In the genomic region with DNA sequence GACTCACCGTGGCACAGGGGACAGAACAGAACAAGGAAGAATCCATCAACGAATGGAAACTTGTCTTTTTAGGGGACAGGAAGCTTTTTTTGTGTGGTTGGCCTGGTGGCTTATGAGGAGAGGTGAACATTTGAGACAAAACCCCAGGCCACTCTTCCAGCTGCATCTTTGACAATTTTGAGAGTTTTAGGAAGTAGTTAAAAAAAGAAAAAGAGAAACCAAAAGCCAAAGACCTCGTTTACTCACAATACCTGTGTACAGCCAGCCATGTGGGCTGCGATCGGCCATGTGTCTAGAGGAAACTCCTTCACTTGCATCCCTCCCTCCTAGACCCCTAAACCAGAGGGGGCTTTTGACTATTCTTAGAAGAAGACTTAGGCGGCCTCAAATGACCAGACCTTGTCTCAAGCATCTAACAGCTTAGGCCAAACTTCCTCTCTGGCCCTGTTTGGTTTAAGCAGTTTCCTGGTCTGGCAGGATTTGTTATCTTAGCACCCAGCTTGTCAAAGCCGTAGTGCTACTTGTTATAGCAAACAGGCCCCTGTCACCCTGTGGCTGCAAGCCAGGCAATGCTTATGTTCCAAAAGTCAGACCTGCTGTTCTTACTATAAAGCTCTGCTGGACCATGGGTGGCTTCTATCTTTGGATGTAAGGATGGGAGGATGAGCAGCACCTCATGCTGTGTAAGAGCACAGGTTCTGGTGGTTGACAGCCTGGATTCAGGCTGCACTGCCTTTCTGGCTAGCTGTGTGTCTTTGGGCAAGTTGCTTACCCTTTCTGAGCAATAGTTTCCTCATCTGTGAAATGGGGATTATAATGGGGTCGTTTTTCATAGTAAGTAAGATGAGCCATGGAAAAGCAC, we compare ENCODE assay signal across 2 cellular contexts.
TF ChIP-seq lines count a peak whose summit lies in the region.

No MANE protein-coding gene starts in this region.

TF ChIP-seq in K562, 482 proteins besides CTCF, POLR2A, EP300 and RAD21 (continued from another document and continues in another):
- TF ChIP-seq MTA2 (IDR thresholded peaks at IDR 0.05; ENCODE audit: low read depth) (peak; percentile 89), TRIM28 (IDR thresholded peaks at IDR 0.05) (peak; percentile 91), TAL1 (IDR thresholded peaks at IDR 0.05) (peak; percentile 92), TEAD1 (CRISPR knock-in tag; IDR thresholded peaks at IDR 0.05) (peak in 1 of 2 experiments; percentile 59; a peak in 1 of 4 replicates), CREB1 (IDR thresholded peaks at IDR 0.05) (0 out of 2 replicates have a peak, but pooled peaks have one; percentile 54), CREB1 (CRISPR knock-in tag; IDR thresholded peaks at IDR 0.05) (no peak), ZNF644 (tag; IDR thresholded peaks at IDR 0.05; ENCODE audit: low read depth) (peak; percentile 69; the same call in 1 of the 2 replicates), JUN (IDR thresholded peaks at IDR 0.05; ENCODE audit: borderline replicate concordance, low read depth, low read length) (peak; percentile 84), JUN (CRISPR knock-in tag; IDR thresholded peaks at IDR 0.05; ENCODE audit: borderline replicate concordance) (no peak), TBP (optimal IDR thresholded peaks at IDR 0.05; ENCODE audit: low read depth, low read length) (peak; percentile 49), TOE1 (IDR thresholded peaks at IDR 0.05; ENCODE audit: borderline replicate concordance) (peak; percentile 46), TOE1 (CRISPR knock-in tag; IDR thresholded peaks at IDR 0.05; ENCODE audit: borderline replicate concordance, low read depth) (no peak), FOXJ2 (tag; IDR thresholded peaks at IDR 0.05) (no peak)
- TF ChIP-seq, protein P1, sequence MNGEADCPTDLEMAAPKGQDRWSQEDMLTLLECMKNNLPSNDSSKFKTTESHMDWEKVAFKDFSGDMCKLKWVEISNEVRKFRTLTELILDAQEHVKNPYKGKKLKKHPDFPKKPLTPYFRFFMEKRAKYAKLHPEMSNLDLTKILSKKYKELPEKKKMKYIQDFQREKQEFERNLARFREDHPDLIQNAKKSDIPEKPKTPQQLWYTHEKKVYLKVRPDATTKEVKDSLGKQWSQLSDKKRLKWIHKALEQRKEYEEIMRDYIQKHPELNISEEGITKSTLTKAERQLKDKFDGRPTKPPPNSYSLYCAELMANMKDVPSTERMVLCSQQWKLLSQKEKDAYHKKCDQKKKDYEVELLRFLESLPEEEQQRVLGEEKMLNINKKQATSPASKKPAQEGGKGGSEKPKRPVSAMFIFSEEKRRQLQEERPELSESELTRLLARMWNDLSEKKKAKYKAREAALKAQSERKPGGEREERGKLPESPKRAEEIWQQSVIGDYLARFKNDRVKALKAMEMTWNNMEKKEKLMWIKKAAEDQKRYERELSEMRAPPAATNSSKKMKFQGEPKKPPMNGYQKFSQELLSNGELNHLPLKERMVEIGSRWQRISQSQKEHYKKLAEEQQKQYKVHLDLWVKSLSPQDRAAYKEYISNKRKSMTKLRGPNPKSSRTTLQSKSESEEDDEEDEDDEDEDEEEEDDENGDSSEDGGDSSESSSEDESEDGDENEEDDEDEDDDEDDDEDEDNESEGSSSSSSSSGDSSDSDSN (IDR thresholded peaks at IDR 0.05; ENCODE audit: borderline replicate concordance in 1 of 2, low read depth in 2 of 2, low read length in 2 of 2): 0 out of 4 replicates have a peak, but pooled peaks of 1 of the 2 experiments have one; percentile 56
- TF ChIP-seq, protein P2, sequence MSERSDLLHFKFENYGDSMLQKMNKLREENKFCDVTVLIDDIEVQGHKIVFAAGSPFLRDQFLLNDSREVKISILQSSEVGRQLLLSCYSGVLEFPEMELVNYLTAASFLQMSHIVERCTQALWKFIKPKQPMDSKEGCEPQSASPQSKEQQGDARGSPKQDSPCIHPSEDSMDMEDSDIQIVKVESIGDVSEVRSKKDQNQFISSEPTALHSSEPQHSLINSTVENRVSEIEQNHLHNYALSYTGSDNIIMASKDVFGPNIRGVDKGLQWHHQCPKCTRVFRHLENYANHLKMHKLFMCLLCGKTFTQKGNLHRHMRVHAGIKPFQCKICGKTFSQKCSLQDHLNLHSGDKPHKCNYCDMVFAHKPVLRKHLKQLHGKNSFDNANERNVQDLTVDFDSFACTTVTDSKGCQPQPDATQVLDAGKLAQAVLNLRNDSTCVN (CRISPR knock-in tag; IDR thresholded peaks at IDR 0.05): no peak

TF ChIP-seq in SK-N-SH treated with all-trans-retinoic acid at 6 μM for 48 hours, 23 proteins besides CTCF, POLR2A, EP300 and RAD21 (continued from another document):
- no peak for TF ChIP-seq ZNF565 (CRISPR knock-in tag; conservative IDR thresholded peaks at IDR 0.05; ENCODE audit: low read depth)
- no peak for TF ChIP-seq ZFP3 (CRISPR knock-in tag; IDR thresholded peaks at IDR 0.05)
- TF ChIP-seq GLIS3 (CRISPR knock-in tag; IDR thresholded peaks at IDR 0.05): no peak
- TF ChIP-seq ZNF70 (CRISPR knock-in tag; IDR thresholded peaks at IDR 0.05): no peak
